13 cellular contexts compared by ENCODE assay signal in genomic region chr13:98207411-98207810, GRCh38. TPM values are rescaled to one million over a fixed set of nuclear protein-coding genes. Genes with fewer than 3 reads are reported as not detected.
A peak's percentile ranks its signal among the peaks of the same experiment; 100 is the strongest.
DNase-seq lines count a peak whose midpoint lies in the region; ATAC-seq and TF ChIP-seq lines count a peak whose summit lies in the region.
"Had no signal": no experiment of that assay in that cellular context is flagged by ENCODE, and none has a peak within 500 bp of the region (broad histone marks: within the 10 kb centered on the region; RNA-seq: fewer than 3 reads in every experiment).

No MANE protein-coding gene starts in this region.

- no peak overlapping the region for H2AFZ ChIP-seq in PC-9
- no peak overlapping the region for H2AFZ ChIP-seq in neural progenitor cell (replicated peaks)

- intact Hi-C loops in PC-9 (cut with micrococcal nuclease; ENCODE audit: unreplicated experiment), result no loop called here
- intact Hi-C loops in CD4-positive, alpha-beta memory T cell (cut with micrococcal nuclease), result no loop called here

- peaks cover 9% of the 10 kb centered on the region for H3K27me3 Mint-ChIP-seq in glutamatergic neuron (ENCODE audit: unreplicated experiment)
- peaks cover 2% of the 10 kb centered on the region for H3K27me3 Mint-ChIP-seq in neural progenitor cell (ENCODE audit: insufficient read depth, low read depth)
- H3K27me3 Mint-ChIP-seq in CD4-positive, alpha-beta memory T cell, result peaks cover 2 to 5% of the 10 kb centered on the region in 2 donors

- H3K4me3 ChIP-seq in PC-9 (no peak overlapping the region), neural progenitor cell (no peak overlapping the region)
- no peak overlapping the region for H3K4me3 ChIP-seq in CD4-positive, alpha-beta memory T cell (ENCODE audit: low read length in 2 of 2)

- H4K20me1 ChIP-seq in PC-9 (ENCODE audit: insufficient read depth), result no peaks in the 10 kb centered on the region
- no peaks in the 10 kb centered on the region for H4K20me1 ChIP-seq in neural progenitor cell (ENCODE audit: low read depth)

- H3K79me2 ChIP-seq in PC-9 (ENCODE audit: low read depth) (0 out of 2 replicates have a peak, but pooled peaks cover 4% of the 10 kb centered on the region), neural progenitor cell (ENCODE audit: low read depth) (peaks cover 90% of the 10 kb centered on the region)

- in situ Hi-C loops in ACHN (cut with HindIII; ENCODE audit: low pct_ligation_motif_present, low pct_unique_long_range_greater_than_20kb, low sequenced_read_pairs), result no loop called here

- H3K9me3 Mint-ChIP-seq in glutamatergic neuron (ENCODE audit: unreplicated experiment) (peaks cover 23% of the 10 kb centered on the region), neural progenitor cell (peaks cover 63% of the 10 kb centered on the region)
- H3K9me3 Mint-ChIP-seq in CD4-positive, alpha-beta memory T cell, result peaks cover 2 to 22% (median 12%) of the 10 kb centered on the region in 8 donors

- no peak overlapping the region for H3K9ac ChIP-seq in neural progenitor cell

- no peak for ATAC-seq in GM18868 (IDR thresholded peaks at IDR 0.05; ENCODE audit: unreplicated experiment)

- H3K9me3 ChIP-seq in PC-9 (ENCODE audit: insufficient read depth, low read depth) (peaks cover 11% of the 10 kb centered on the region), neural progenitor cell (ENCODE audit: low read depth) (peaks cover 4% of the 10 kb centered on the region)
- peaks cover 0 to 5% of the 10 kb centered on the region in 2 donors for H3K9me3 ChIP-seq in CD4-positive, alpha-beta memory T cell (ENCODE audit: control insufficient read depth in 1 of 2, low read length in 2 of 2)
- H3K9me3 ChIP-seq: neutrophil had no signal

- H3K36me3 ChIP-seq in PC-9 (ENCODE audit: low read depth) (peaks cover 3% of the 10 kb centered on the region; the same call in 1 of the 2 replicates), neural progenitor cell (no peaks in the 10 kb centered on the region)
- H3K36me3 ChIP-seq in CD4-positive, alpha-beta memory T cell (ENCODE audit: insufficient read depth, low read length), result no peaks in the 10 kb centered on the region
- H3K36me3 ChIP-seq: neutrophil had no signal

- POLR2A ChIA-PET in PC-9 (lab: Charles Lee; ENCODE audit: unreplicated experiment), result interaction anchor here (0.6 kb wide), 1 partner anchor 300 kb away, joined by 4 read pairs; no protein-coding TSS in a partner anchor
- POLR2A ChIA-PET in CD4-positive, alpha-beta memory T cell (lab: Charles Lee; ENCODE audit: partially characterized antibody), result no interaction called here

- BruUV-seq in PC-9 (replicated peaks; lab: Mats Ljungman, UMichigan), result no TSS peak

- H3K4me1 Mint-ChIP-seq in glutamatergic neuron (ENCODE audit: low read depth, unreplicated experiment) (peaks cover 18% of the 10 kb centered on the region), neural progenitor cell (peaks cover under 1% of the 10 kb centered on the region)
- H3K4me1 Mint-ChIP-seq in CD4-positive, alpha-beta memory T cell, result no peaks in the 10 kb centered on the region
- H3K4me1 Mint-ChIP-seq: activated naive CD4-positive, alpha-beta T cell treated with anti-CD3 and anti-CD28 coated beads, Interleukin-2, amount 50 U/mL, for 24 hours had no signal

- TF ChIP-seq CTCF in PC-9 (conservative IDR thresholded peaks at IDR 0.05) (no peak), glutamatergic neuron (IDR thresholded peaks at IDR 0.05; ENCODE audit: partially characterized antibody, unreplicated experiment) (no peak), neural progenitor cell (IDR thresholded peaks at IDR 0.05) (no peak)

- H3K27me3 ChIP-seq in PC-9 (ENCODE audit: insufficient read depth, low read depth) (no peaks in the 10 kb centered on the region), neural progenitor cell (no peaks in the 10 kb centered on the region)
- no peaks in the 10 kb centered on the region for H3K27me3 ChIP-seq in CD4-positive, alpha-beta memory T cell (ENCODE audit: insufficient read depth, low read length)
- H3K27me3 ChIP-seq: neutrophil had no signal

- H3K27ac ChIP-seq in PC-9 (peak overlapping the region; percentile 20), neural progenitor cell (no peak overlapping the region)
- no peak overlapping the region for H3K27ac ChIP-seq in CD4-positive, alpha-beta memory T cell (ENCODE audit: low read depth, low read length)
- H3K27ac ChIP-seq: neutrophil had no signal

- H3K4me2 ChIP-seq in PC-9 (no peak overlapping the region), neural progenitor cell (no peak overlapping the region)

- no peak overlapping the region for H3K27ac Mint-ChIP-seq in glutamatergic neuron (ENCODE audit: unreplicated experiment)
- H3K27ac Mint-ChIP-seq in neural progenitor cell, result peak overlapping the region; percentile 27
- no peak overlapping the region for H3K27ac Mint-ChIP-seq in CD4-positive, alpha-beta memory T cell
- H3K27ac Mint-ChIP-seq: activated naive CD4-positive, alpha-beta T cell treated with anti-CD3 and anti-CD28 coated beads, Interleukin-2, amount 50 U/mL, for 24 hours; H9 had no signal

- no peaks in the 10 kb centered on the region for H3K9me2 ChIP-seq in PC-9 (ENCODE audit: insufficient read depth)

- CTCF ChIA-PET in PC-9 (lab: Charles Lee), result no interaction called here
- CTCF ChIA-PET in CD4-positive, alpha-beta memory T cell (lab: Charles Lee; ENCODE audit: partially characterized antibody), result interaction anchor here (0.8 kb wide), 1 partner anchor 466 kb away, joined by 3 read pairs; no protein-coding TSS in a partner anchor

- DNase-seq in ACHN, result peak; percentile 84
- no peak for DNase-seq in PC-9
- peak; percentile 26 for DNase-seq in glutamatergic neuron
- no peak for DNase-seq in neural progenitor cell (ENCODE audit: low spot score)
- no peak for DNase-seq in CD4-positive, alpha-beta memory T cell
- no peak for DNase-seq in hypothalamus (lab: John Stamatoyannopoulos, UW)
- DNase-seq in NCI-H1092 treated with DMSO at 0.1 percent for 48 hours (lab: John Stamatoyannopoulos, UW), result no peak
- DNase-seq: AML-193, H9, NCI-H524 treated with DMSO at 0.1 percent for 48 hours had no signal

- peaks cover 30% of the 10 kb centered on the region for H3K36me3 Mint-ChIP-seq in glutamatergic neuron (ENCODE audit: unreplicated experiment)
- H3K36me3 Mint-ChIP-seq in neural progenitor cell, result peaks cover 51% of the 10 kb centered on the region
- H3K36me3 Mint-ChIP-seq in CD4-positive, alpha-beta memory T cell, result no peaks in the 10 kb centered on the region
- H3K36me3 Mint-ChIP-seq: activated naive CD4-positive, alpha-beta T cell treated with anti-CD3 and anti-CD28 coated beads, Interleukin-2, amount 50 U/mL, for 24 hours had no signal

- H3K4me3 Mint-ChIP-seq in glutamatergic neuron (ENCODE audit: unreplicated experiment), result no peak overlapping the region
- no peak overlapping the region for H3K4me3 Mint-ChIP-seq in neural progenitor cell
- no peak overlapping the region for H3K4me3 Mint-ChIP-seq in CD4-positive, alpha-beta memory T cell
- H3K4me3 Mint-ChIP-seq: activated naive CD4-positive, alpha-beta T cell treated with anti-CD3 and anti-CD28 coated beads, Interleukin-2, amount 50 U/mL, for 24 hours; H9 had no signal

- H3F3A ChIP-seq in PC-9 (ENCODE audit: insufficient read depth, low read depth) (no peaks in the 10 kb centered on the region), neural progenitor cell (ENCODE audit: low read depth) (no peaks in the 10 kb centered on the region)

- H3K4me1 ChIP-seq in PC-9 (replicated peaks; ENCODE audit: insufficient read depth) (peaks cover 20% of the 10 kb centered on the region), neural progenitor cell (no peaks in the 10 kb centered on the region)
- no peaks in the 10 kb centered on the region for H3K4me1 ChIP-seq in CD4-positive, alpha-beta memory T cell (ENCODE audit: insufficient read depth, low read length)

RNA-seq across cellular contexts. Expression of gene RNF113B, which starts 30.3 kb away (rescaled TPM):
- total RNA-seq in PC-9 (2021) (not detected in 2 replicates), glutamatergic neuron (ENCODE audit: unreplicated experiment) (not detected), neural progenitor cell (ENCODE audit: low replicate concordance) (not detected in 2 replicates)
- total RNA-seq in CD4-positive, alpha-beta memory T cell, result not detected
- not detected for polyA plus RNA-seq in CD4-positive, alpha-beta memory T cell
- total RNA-seq: H9 had no signal

Comparison
In these comparisons a context has a peak if more than half of its experiments do, and no peak if none do; other contexts are left out.
1. DNase-seq: peak in ACHN (single experiment) and glutamatergic neuron (single experiment); none in PC-9 (0 of 2), neural progenitor cell (single experiment), CD4-positive, alpha-beta memory T cell (0 of 5), hypothalamus (0 of 51) and NCI-H1092 treated with DMSO at 0.1 percent for 48 hours (single experiment).